In the genomic region with DNA sequence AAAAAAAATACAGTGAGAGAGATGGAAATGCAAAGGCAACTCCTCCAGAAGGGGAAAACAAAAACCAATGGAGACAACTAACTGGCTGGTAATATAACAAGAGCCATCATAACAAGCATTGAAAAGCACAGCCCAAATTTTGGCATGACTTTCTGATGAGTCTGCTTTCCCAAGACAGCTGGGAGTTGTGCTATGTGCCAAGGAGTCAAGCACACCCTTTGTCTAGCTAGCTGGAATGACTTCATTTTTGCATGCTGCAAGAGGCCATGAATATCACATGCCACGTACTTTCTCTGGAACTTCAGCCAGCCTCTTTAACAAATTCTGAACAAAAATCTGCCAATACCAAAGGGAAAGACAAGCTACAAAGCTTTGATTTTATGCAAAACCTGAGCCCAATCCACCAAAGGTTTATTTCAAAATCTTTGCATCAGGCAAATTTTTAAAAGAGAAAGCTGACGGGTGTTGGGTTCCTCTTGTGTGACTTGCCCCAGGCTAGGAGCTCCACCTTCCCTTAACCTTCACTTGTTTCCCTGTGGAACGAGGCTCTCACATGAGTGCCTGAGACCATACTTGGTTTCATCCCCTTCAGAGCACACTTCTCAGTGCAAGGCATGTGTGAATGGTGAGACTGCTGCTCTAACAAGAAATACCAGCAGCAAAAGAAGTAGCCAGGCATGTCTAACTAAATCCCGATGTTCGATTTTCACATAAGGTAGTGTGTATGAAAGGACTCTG, we compare ENCODE assay signal across 11 cellular contexts. TPM values are rescaled to one million over a fixed set of nuclear protein-coding genes. Genes with fewer than 3 reads are reported as not detected.
A peak's percentile ranks its signal among the peaks of the same experiment; 100 is the strongest.
DNase-seq lines count a peak whose midpoint lies in the region; ATAC-seq and TF ChIP-seq lines count a peak whose summit lies in the region.
"Had no signal": no experiment of that assay in that cellular context is flagged by ENCODE, and none has a peak within 500 bp of the region (broad histone marks: within the 10 kb centered on the region; RNA-seq: fewer than 3 reads in every experiment).

No MANE protein-coding gene starts in this region.

- peak; percentile 78 for ATAC-seq in omental fat pad (ENCODE audit: low FRiP score)
- ATAC-seq: GM12878 had no signal

- intact Hi-C loops in adrenal gland (cut with DNase I), result no loop called here

- H3K4me3 ChIP-seq in BJ (ENCODE audit: low read depth, low read length) (no peak overlapping the region), adrenal gland (no peak overlapping the region), fibroblast of pulmonary artery (replicated peaks; ENCODE audit: low read depth, low read length) (no peak overlapping the region)
- H3K4me3 ChIP-seq: GM12878 had no signal

- TF ChIP-seq POLR2A in adrenal gland (IDR thresholded peaks at IDR 0.05), result no peak

- no peaks in the 10 kb centered on the region for H3K9me3 ChIP-seq in adrenal gland (replicated peaks in 1 of 3)

- peaks cover 1% of the 10 kb centered on the region; the same call in 1 of the 2 replicates for H3K36me3 ChIP-seq in BJ (ENCODE audit: control insufficient read depth, insufficient read depth, low read length)
- no peaks in the 10 kb centered on the region for H3K36me3 ChIP-seq in adrenal gland (replicated peaks in 1 of 2)

- H3K27me3 ChIP-seq in BJ (ENCODE audit: control insufficient read depth, insufficient read depth, low read length) (no peaks in the 10 kb centered on the region), adrenal gland (no peaks in the 10 kb centered on the region)

- POLR2A ChIA-PET in BJ (lab: Charles Lee), result no interaction called here

- H3K27ac ChIP-seq in adrenal gland, result peak overlapping the region in 3 of 5 donors; percentile 72 to 77 (median 76)

- 63 to 73% (median 68%) methylated on average over 5 of the region's 5 CpGs for WGBS in adrenal gland, 4 donors

- CTCF ChIA-PET in BJ (lab: Yijun Ruan, JAX), result no interaction called here

- DNase-seq in BJ (ENCODE audit: low read depth), result peak; percentile 75
- DNase-seq in adrenal gland, result peak in 6 of 7 donors; percentile 64 to 81 (median 69)
- DNase-seq in fibroblast of pulmonary artery (ENCODE audit: low read depth), result peak; percentile 97
- DNase-seq in omental fat pad (ENCODE audit: low spot score), result no peak
- no peak for DNase-seq in KG1 (lab: John Stamatoyannopoulos, UW)
- DNase-seq in D341Med (ENCODE audit: low spot score), result no peak
- no peak for DNase-seq in germinal center (ENCODE audit: low spot score)
- DNase-seq in stimulated activated CD4-positive, alpha-beta T cell treated with anti-CD3 and anti-CD28 coated beads, Interleukin-4, amount 100 ng/mL, for 1 hour, result no peak
- DNase-seq: CD4-positive, alpha-beta memory T cell; T-helper 9 cell had no signal

- TF ChIP-seq CTCF in BJ (IDR thresholded peaks at IDR 0.05; ENCODE audit: insufficient read depth, low read depth, low read length), result no peak
- no peak for TF ChIP-seq CTCF in adrenal gland (IDR thresholded peaks at IDR 0.05)
- no peak for TF ChIP-seq CTCF in fibroblast of pulmonary artery (IDR thresholded peaks at IDR 0.05; ENCODE audit: low read length, missing control alignments)
- TF ChIP-seq CTCF in omental fat pad (IDR thresholded peaks at IDR 0.05), result no peak

- H3K4me1 ChIP-seq in adrenal gland (replicated peaks in 1 of 2), result peaks cover 23 to 29% of the 10 kb centered on the region in 2 donors

RNA-seq across cellular contexts. Expression of a gene that starts 47.3 kb away (rescaled TPM):
- polyA plus RNA-seq in BJ (2011; rRNA removed), result 20.3 and 21.3 TPM in 2 replicates
- 28.9 and 34.7 TPM in 2 replicates for polyA minus RNA-seq in BJ (2011; rRNA and poly(A)+ RNA removed)
- total RNA-seq in adrenal gland, result 100 to 1,000 TPM in 1 of 8 donors, 10 to 100 TPM in 7; 44.1 to 108 (median 66.6) TPM
- polyA plus RNA-seq in adrenal gland, result 10 to 100 TPM; 14.1 to 85.6 (median 17.4) TPM
- total RNA-seq in omental fat pad, result 10 to 100 TPM; 19.0 to 61.7 (median 30.1) TPM
- total RNA-seq: CD4-positive, alpha-beta memory T cell had no signal
- polyA plus RNA-seq: CD4-positive, alpha-beta memory T cell had no signal

Comparison
In these comparisons a context has a peak if more than half of its experiments do, and no peak if none do; other contexts are left out.
1. DNase-seq: peak in BJ (single experiment), adrenal gland (6 of 7) and fibroblast of pulmonary artery (single experiment); none in omental fat pad (single experiment), KG1 (single experiment), D341Med (single experiment), germinal center (single experiment) and stimulated activated CD4-positive, alpha-beta T cell treated with anti-CD3 and anti-CD28 coated beads, Interleukin-4, amount 100 ng/mL, for 1 hour (single experiment).